ENCODE assay signal across 1 cellular context in the genomic region with DNA sequence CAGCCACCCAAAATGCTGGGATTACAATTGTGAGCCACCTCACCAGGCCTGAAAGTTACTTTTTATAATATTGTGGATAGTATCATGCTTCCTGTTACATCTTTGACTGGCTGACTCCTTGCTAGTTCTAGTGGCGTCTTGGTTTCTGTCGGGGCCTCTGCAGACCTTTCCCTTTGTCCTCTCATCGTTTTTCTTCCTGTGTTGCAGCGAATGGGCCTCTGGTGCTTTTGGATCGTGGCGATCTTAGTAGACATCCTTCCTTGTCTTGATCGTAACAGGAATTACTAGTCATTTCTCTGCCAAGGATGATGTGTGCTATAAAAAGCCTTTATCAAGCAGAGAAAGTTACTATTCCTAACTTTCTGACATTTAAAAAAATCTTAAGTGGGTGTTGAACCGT.
A peak's percentile ranks its signal among the peaks of the same experiment; 100 is the strongest.
TF ChIP-seq lines count a peak whose summit lies in the region.

No MANE protein-coding gene starts in this region.

TF ChIP-seq in HepG2, 621 proteins besides CTCF, POLR2A, EP300 and RAD21:
- TF ChIP-seq RFXAP (CRISPR knock-in tag; IDR thresholded peaks at IDR 0.05; ENCODE audit: borderline replicate concordance) = no peak
- TF ChIP-seq, protein P1, sequence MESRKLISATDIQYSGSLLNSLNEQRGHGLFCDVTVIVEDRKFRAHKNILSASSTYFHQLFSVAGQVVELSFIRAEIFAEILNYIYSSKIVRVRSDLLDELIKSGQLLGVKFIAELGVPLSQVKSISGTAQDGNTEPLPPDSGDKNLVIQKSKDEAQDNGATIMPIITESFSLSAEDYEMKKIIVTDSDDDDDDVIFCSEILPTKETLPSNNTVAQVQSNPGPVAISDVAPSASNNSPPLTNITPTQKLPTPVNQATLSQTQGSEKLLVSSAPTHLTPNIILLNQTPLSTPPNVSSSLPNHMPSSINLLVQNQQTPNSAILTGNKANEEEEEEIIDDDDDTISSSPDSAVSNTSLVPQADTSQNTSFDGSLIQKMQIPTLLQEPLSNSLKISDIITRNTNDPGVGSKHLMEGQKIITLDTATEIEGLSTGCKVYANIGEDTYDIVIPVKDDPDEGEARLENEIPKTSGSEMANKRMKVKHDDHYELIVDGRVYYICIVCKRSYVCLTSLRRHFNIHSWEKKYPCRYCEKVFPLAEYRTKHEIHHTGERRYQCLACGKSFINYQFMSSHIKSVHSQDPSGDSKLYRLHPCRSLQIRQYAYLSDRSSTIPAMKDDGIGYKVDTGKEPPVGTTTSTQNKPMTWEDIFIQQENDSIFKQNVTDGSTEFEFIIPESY (CRISPR knock-in tag; IDR thresholded peaks at IDR 0.05) = no peak
- TF ChIP-seq ZNF33B (CRISPR knock-in tag; IDR thresholded peaks at IDR 0.05) = no peak
- TF ChIP-seq ZNF547 (CRISPR knock-in tag; IDR thresholded peaks at IDR 0.05) = no peak
- no peak for TF ChIP-seq HDAC2 (CRISPR knock-in tag; IDR thresholded peaks at IDR 0.05)
- peak; percentile 34; the same call in 1 of the 2 replicates for TF ChIP-seq ZBTB38 (CRISPR knock-in tag; IDR thresholded peaks at IDR 0.05)
- no peak for TF ChIP-seq ZNF563 (CRISPR knock-in tag; IDR thresholded peaks at IDR 0.05)
- TF ChIP-seq CHD2 (IDR thresholded peaks at IDR 0.05; ENCODE audit: low read depth, low read length) = no peak
- TF ChIP-seq ZSCAN12 (CRISPR knock-in tag; IDR thresholded peaks at IDR 0.05) = no peak
- no peak for TF ChIP-seq SUZ12 (IDR thresholded peaks at IDR 0.05; ENCODE audit: low read depth, low read length)
- TF ChIP-seq, protein P2, sequence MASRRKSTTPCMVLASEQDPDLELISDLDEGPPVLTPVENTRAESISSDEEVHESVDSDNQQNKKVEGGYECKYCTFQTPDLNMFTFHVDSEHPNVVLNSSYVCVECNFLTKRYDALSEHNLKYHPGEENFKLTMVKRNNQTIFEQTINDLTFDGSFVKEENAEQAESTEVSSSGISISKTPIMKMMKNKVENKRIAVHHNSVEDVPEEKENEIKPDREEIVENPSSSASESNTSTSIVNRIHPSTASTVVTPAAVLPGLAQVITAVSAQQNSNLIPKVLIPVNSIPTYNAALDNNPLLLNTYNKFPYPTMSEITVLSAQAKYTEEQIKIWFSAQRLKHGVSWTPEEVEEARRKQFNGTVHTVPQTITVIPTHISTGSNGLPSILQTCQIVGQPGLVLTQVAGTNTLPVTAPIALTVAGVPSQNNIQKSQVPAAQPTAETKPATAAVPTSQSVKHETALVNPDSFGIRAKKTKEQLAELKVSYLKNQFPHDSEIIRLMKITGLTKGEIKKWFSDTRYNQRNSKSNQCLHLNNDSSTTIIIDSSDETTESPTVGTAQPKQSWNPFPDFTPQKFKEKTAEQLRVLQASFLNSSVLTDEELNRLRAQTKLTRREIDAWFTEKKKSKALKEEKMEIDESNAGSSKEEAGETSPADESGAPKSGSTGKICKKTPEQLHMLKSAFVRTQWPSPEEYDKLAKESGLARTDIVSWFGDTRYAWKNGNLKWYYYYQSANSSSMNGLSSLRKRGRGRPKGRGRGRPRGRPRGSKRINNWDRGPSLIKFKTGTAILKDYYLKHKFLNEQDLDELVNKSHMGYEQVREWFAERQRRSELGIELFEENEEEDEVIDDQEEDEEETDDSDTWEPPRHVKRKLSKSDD (CRISPR knock-in tag; IDR thresholded peaks at IDR 0.05; ENCODE audit: low read depth) = no peak
- no peak for TF ChIP-seq ZNF3 (CRISPR knock-in tag; IDR thresholded peaks at IDR 0.05)
- TF ChIP-seq ZNF569 (CRISPR knock-in tag; IDR thresholded peaks at IDR 0.05; ENCODE audit: borderline replicate concordance) = no peak
- TF ChIP-seq, protein P3, sequence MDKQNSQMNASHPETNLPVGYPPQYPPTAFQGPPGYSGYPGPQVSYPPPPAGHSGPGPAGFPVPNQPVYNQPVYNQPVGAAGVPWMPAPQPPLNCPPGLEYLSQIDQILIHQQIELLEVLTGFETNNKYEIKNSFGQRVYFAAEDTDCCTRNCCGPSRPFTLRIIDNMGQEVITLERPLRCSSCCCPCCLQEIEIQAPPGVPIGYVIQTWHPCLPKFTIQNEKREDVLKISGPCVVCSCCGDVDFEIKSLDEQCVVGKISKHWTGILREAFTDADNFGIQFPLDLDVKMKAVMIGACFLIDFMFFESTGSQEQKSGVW (CRISPR knock-in tag; IDR thresholded peaks at IDR 0.05; ENCODE audit: borderline replicate concordance) = no peak
- TF ChIP-seq ZMYM2 (CRISPR knock-in tag; IDR thresholded peaks at IDR 0.05) = no peak
- peak; percentile 96 for TF ChIP-seq PRPF4 (IDR thresholded peaks at IDR 0.05; ENCODE audit: low read depth, low read length, poor library complexity, severe bottlenecking)
- no peak for TF ChIP-seq ZFAT (CRISPR knock-in tag; conservative IDR thresholded peaks at IDR 0.05)
- TF ChIP-seq TSC22D2 (CRISPR knock-in tag; IDR thresholded peaks at IDR 0.05; ENCODE audit: borderline replicate concordance) = 0 out of 2 replicates have a peak, but pooled peaks have one; percentile 24
- no peak for TF ChIP-seq KMT2B (CRISPR knock-in tag; IDR thresholded peaks at IDR 0.05)
- no peak for TF ChIP-seq ZKSCAN1 (IDR thresholded peaks at IDR 0.05; ENCODE audit: low read length)
- no peak for TF ChIP-seq FOXM1 (CRISPR knock-in tag; IDR thresholded peaks at IDR 0.05)
- no peak for TF ChIP-seq ASH2L (IDR thresholded peaks at IDR 0.05; ENCODE audit: insufficient read length, low read depth, low read length)
- 0 out of 2 replicates have a peak, but pooled peaks have one; percentile 14 for TF ChIP-seq SAP130 (CRISPR knock-in tag; IDR thresholded peaks at IDR 0.05; ENCODE audit: low read depth)
- TF ChIP-seq ZKSCAN8 (CRISPR knock-in tag; IDR thresholded peaks at IDR 0.05; ENCODE audit: borderline replicate concordance) = no peak
- TF ChIP-seq, protein P4, sequence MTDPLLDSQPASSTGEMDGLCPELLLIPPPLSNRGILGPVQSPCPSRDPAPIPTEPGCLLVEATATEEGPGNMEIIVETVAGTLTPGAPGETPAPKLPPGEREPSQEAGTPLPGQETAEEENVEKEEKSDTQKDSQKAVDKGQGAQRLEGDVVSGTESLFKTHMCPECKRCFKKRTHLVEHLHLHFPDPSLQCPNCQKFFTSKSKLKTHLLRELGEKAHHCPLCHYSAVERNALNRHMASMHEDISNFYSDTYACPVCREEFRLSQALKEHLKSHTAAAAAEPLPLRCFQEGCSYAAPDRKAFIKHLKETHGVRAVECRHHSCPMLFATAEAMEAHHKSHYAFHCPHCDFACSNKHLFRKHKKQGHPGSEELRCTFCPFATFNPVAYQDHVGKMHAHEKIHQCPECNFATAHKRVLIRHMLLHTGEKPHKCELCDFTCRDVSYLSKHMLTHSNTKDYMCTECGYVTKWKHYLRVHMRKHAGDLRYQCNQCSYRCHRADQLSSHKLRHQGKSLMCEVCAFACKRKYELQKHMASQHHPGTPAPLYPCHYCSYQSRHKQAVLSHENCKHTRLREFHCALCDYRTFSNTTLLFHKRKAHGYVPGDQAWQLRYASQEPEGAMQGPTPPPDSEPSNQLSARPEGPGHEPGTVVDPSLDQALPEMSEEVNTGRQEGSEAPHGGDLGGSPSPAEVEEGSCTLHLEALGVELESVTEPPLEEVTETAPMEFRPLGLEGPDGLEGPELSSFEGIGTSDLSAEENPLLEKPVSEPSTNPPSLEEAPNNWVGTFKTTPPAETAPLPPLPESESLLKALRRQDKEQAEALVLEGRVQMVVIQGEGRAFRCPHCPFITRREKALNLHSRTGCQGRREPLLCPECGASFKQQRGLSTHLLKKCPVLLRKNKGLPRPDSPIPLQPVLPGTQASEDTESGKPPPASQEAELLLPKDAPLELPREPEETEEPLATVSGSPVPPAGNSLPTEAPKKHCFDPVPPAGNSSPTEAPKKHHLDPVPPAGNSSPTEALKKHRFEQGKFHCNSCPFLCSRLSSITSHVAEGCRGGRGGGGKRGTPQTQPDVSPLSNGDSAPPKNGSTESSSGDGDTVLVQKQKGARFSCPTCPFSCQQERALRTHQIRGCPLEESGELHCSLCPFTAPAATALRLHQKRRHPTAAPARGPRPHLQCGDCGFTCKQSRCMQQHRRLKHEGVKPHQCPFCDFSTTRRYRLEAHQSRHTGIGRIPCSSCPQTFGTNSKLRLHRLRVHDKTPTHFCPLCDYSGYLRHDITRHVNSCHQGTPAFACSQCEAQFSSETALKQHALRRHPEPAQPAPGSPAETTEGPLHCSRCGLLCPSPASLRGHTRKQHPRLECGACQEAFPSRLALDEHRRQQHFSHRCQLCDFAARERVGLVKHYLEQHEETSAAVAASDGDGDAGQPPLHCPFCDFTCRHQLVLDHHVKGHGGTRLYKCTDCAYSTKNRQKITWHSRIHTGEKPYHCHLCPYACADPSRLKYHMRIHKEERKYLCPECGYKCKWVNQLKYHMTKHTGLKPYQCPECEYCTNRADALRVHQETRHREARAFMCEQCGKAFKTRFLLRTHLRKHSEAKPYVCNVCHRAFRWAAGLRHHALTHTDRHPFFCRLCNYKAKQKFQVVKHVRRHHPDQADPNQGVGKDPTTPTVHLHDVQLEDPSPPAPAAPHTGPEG (CRISPR knock-in tag; IDR thresholded peaks at IDR 0.05) = no peak
- TF ChIP-seq ZNF382 (CRISPR knock-in tag; IDR thresholded peaks at IDR 0.05; ENCODE audit: borderline replicate concordance) = no peak
- no peak for TF ChIP-seq GLI4 (CRISPR knock-in tag; IDR thresholded peaks at IDR 0.05; ENCODE audit: borderline replicate concordance)
- no peak for TF ChIP-seq ZFYVE20 (CRISPR knock-in tag; IDR thresholded peaks at IDR 0.05; ENCODE audit: borderline replicate concordance, low read depth)
- TF ChIP-seq YY1 (IDR thresholded peaks at IDR 0.05; ENCODE audit: insufficient read depth, insufficient replicate concordance, low read depth, low read length) = no peak
- TF ChIP-seq RFX5 (IDR thresholded peaks at IDR 0.05; ENCODE audit: low read depth, low read length) = no peak
- TF ChIP-seq ZFP41 (CRISPR knock-in tag; IDR thresholded peaks at IDR 0.05; ENCODE audit: borderline replicate concordance) = no peak
- no peak for TF ChIP-seq GTF3A (CRISPR knock-in tag; conservative IDR thresholded peaks at IDR 0.05)
- no peak for TF ChIP-seq JDP2 (CRISPR knock-in tag; IDR thresholded peaks at IDR 0.05; ENCODE audit: borderline replicate concordance)
TF ChIP-seq in HepG2: peak in this region for 4.
